ENCODE assay signal across 8 cellular contexts in the genomic region with DNA sequence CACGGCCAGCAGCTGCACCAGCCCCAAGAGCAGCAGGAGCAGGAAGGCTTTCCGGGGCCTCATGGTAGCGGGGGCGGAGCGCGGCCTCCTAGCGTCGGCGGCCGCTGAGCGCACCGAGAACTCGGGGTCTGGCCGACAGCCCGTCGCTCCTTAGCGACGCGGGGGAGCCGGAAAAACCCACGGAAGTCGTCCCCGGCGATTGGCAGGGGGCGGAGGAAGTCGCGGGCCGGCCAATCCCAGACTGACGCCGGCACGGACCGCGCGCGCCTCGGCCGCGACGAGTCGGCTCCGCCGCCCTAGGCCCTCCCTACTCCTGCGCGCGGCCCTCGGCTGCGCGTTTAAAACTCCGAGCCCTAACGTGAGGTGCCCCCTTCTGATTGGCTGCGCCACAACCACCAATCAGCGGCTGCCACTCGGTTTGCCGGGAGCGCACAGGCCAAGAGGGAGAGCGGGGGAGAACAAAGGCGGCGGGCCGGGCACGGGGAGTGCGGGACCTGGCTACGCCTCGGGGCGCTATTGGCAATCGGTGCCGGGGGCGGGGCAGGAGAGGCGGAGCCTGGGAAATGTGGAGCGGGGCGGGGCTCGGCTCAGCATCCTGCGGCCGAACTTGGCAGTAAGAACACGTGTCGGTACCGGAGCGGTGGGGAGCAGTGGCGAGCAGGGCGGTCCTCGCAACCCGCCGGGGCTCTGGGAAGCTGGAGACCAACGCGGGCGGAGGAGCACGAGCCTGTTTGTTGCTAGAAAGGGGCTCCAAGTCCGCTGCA. TPM values are rescaled to one million over a fixed set of nuclear protein-coding genes. Genes with fewer than 3 reads are reported as not detected.
DNase-seq lines count a peak whose midpoint lies in the region; ATAC-seq and TF ChIP-seq lines count a peak whose summit lies in the region.

Gene PDIA4, minus strand, starts transcription at position 160 of the 764 bp plus-strand sequence. Its CDS starts 97 bp downstream, at position 63.

- no peaks in the 10 kb centered on the region for H3K27me3 Mint-ChIP-seq in activated CD4-positive, alpha-beta T cell treated with anti-CD3 and anti-CD28 coated beads for 36 hours

- H3K27ac Mint-ChIP-seq in activated CD4-positive, alpha-beta T cell treated with anti-CD3 and anti-CD28 coated beads for 36 hours, result peak within 1 kb of the TSS; percentile 94

- peak within 1 kb of the TSS; percentile 99 for H3K4me3 Mint-ChIP-seq in activated CD4-positive, alpha-beta T cell treated with anti-CD3 and anti-CD28 coated beads for 36 hours

- peak within 1 kb of the TSS; percentile 91 for H3K4me3 ChIP-seq in BJ (ENCODE audit: low read depth, low read length)
- peak within 1 kb of the TSS; percentile 77 for H3K4me3 ChIP-seq in choroid plexus epithelial cell (ENCODE audit: low read depth, low read length)
- H3K4me3 ChIP-seq in kidney epithelial cell (ENCODE audit: low read depth, low read length), result peak within 1 kb of the TSS; percentile 89

- DNase-seq in BJ (ENCODE audit: low read depth), result peak; percentile 97
- peak; percentile 98 for DNase-seq in GM19238 (ENCODE audit: insufficient read length, low spot score)
- DNase-seq in NCI-H524 (lab: John Stamatoyannopoulos, UW), result peak; percentile 97 to 98
- DNase-seq in activated CD4-positive, alpha-beta T cell treated with anti-CD3 and anti-CD28 coated beads for 36 hours, result peak; percentile 100
- DNase-seq in choroid plexus epithelial cell (ENCODE audit: low read depth), result peak; percentile 99
- peak; percentile 91 for DNase-seq in kidney epithelial cell (ENCODE audit: low read depth)
- DNase-seq in stimulated activated CD4-positive, alpha-beta T cell treated with anti-CD3 and anti-CD28 coated beads, Interleukin-15, amount 100 ng/mL, for 48 hours (ENCODE audit: low read depth in 2 of 2), result peak; percentile 99 to 100

- CTCF ChIA-PET in BJ (lab: Yijun Ruan, JAX), result interaction anchor here (0.6 to 2.4 kb wide), 4 partner anchors 23 to 134 kb away, joined by 3 to 11 read pairs (median 8); no protein-coding TSS in a partner anchor
- CTCF ChIA-PET in activated CD4-positive, alpha-beta T cell treated with anti-CD3 and anti-CD28 coated beads for 36 hours (lab: Charles Lee), result interaction anchor here (0.6 to 2.7 kb wide), 4 partner anchors 23 to 178 kb away, joined by 3 to 11 read pairs (median 4); partner anchors contain the start of gene ZNF786

- H3K36me3 ChIP-seq in BJ (ENCODE audit: control insufficient read depth, insufficient read depth, low read length) (no peaks in the 10 kb centered on the region; the same call in 1 of the 2 replicates), kidney epithelial cell (ENCODE audit: control insufficient read depth, insufficient read depth, low read length) (peaks cover 1% of the 10 kb centered on the region)

- no peaks in the 10 kb centered on the region for H3K9me3 Mint-ChIP-seq in activated CD4-positive, alpha-beta T cell treated with anti-CD3 and anti-CD28 coated beads for 36 hours (ENCODE audit: low read depth)

- H3K4me1 Mint-ChIP-seq in activated CD4-positive, alpha-beta T cell treated with anti-CD3 and anti-CD28 coated beads for 36 hours, result peaks cover 32% of the 10 kb centered on the region

- TF ChIP-seq CTCF in BJ (IDR thresholded peaks at IDR 0.05; ENCODE audit: insufficient read depth, low read depth, low read length), result peak; percentile 37
- peak; percentile 19 for TF ChIP-seq CTCF in choroid plexus epithelial cell (conservative IDR thresholded peaks at IDR 0.05; ENCODE audit: low read depth, low read length)
- TF ChIP-seq CTCF in kidney epithelial cell (IDR thresholded peaks at IDR 0.05; ENCODE audit: insufficient read depth, low read length, poor library complexity, severe bottlenecking), result no peak

- no peaks in the 10 kb centered on the region for H3K27me3 ChIP-seq in BJ (ENCODE audit: control insufficient read depth, insufficient read depth, low read length)
- H3K27me3 ChIP-seq in kidney epithelial cell (ENCODE audit: control insufficient read depth, insufficient read depth, low read length), result no peaks in the 10 kb centered on the region

- peaks cover 23% of the 10 kb centered on the region for H3K36me3 Mint-ChIP-seq in activated CD4-positive, alpha-beta T cell treated with anti-CD3 and anti-CD28 coated beads for 36 hours (ENCODE audit: low read depth)

- intact Hi-C loops in activated CD4-positive, alpha-beta T cell treated with anti-CD3 and anti-CD28 coated beads for 36 hours (cut with DNase I, micrococcal nuclease), result loop anchor here (1.0 to 5.0 kb wide), 18 partner anchors 37 to 742 kb away; partner anchors contain the start of genes ZNF398 (in 2 of the 2), ZNF425 (in 2 of the 2), ZNF786 (in 2 of the 2) and CUL1 (in 1 of the 2)

- POLR2A ChIA-PET in BJ (lab: Charles Lee), result no interaction called here
- POLR2A ChIA-PET in activated CD4-positive, alpha-beta T cell treated with anti-CD3 and anti-CD28 coated beads for 36 hours (lab: Charles Lee), result interaction anchor here (0.6 to 1.2 kb wide), 2 partner anchors 330 to 464 kb away, joined by 4 to 6 read pairs; partner anchors contain the start of gene CUL1

- peak; percentile 89 for ATAC-seq in HG03442 (IDR thresholded peaks at IDR 0.05; ENCODE audit: unreplicated experiment)
- ATAC-seq in activated CD4-positive, alpha-beta T cell treated with anti-CD3 and anti-CD28 coated beads for 36 hours, result peak; percentile 92

RNA-seq across cellular contexts. Expression of gene PDIA4, which starts in this region (rescaled TPM):
- polyA plus RNA-seq in BJ (2011; rRNA removed), result 173 and 204 TPM in 2 replicates
- 82.0 and 133 TPM in 2 replicates for polyA minus RNA-seq in BJ (2011; rRNA and poly(A)+ RNA removed)
- total RNA-seq in activated CD4-positive, alpha-beta T cell treated with anti-CD3 and anti-CD28 coated beads for 36 hours, result 10 to 100 TPM; 88.3 to 90.1 TPM
- total RNA-seq in kidney epithelial cell, result 216 and 225 TPM in 2 replicates

Comparison
In these comparisons a context has a peak if more than half of its experiments do, and no peak if none do; other contexts are left out.
1. Peak in every context shown above with its lines: DNase-seq, ATAC-seq and H3K4me3 ChIP-seq.